ENCODE assay signal across 9 cellular contexts in the genomic region with DNA sequence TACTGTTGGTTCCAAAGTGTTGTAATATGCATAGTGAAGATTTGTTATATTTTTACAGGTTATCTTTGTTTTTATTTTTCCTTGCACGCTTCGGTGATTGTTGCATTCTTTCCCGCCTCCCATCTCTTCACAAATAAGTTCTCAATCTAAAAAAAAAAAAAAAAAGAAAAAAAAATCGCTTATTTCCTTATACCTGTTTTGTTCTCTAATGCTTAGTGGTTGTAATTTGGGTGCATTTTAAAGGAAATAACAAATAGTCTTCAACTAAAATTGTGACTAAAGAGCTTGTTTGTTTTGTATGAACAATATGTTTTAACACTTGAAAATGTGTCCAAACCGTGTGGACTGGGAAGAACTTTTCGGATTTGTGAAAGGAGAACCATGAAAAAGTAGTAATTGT. TPM values are rescaled to one million over a fixed set of nuclear protein-coding genes. Genes with fewer than 3 reads are reported as not detected.
DNase-seq lines count a peak whose midpoint lies in the region; ATAC-seq and TF ChIP-seq lines count a peak whose summit lies in the region.
"Had no signal": no experiment of that assay in that cellular context is flagged by ENCODE, and none has a peak within 500 bp of the region (broad histone marks: within the 10 kb centered on the region; RNA-seq: fewer than 3 reads in every experiment).

No MANE protein-coding gene starts in this region.

- H3K27me3 ChIP-seq in WERI-Rb-1 (ENCODE audit: insufficient read depth, low read depth, severe bottlenecking) (no peaks in the 10 kb centered on the region), gastroesophageal sphincter (no peaks in the 10 kb centered on the region), skeletal muscle tissue (ENCODE audit: control insufficient read depth in 3 of 3, insufficient read depth in 3 of 3, low read length in 3 of 3) (no peaks in the 10 kb centered on the region)

- no peaks in the 10 kb centered on the region for H3K9me3 ChIP-seq in WERI-Rb-1 (ENCODE audit: severe bottlenecking)
- H3K9me3 ChIP-seq in gastroesophageal sphincter = no peaks in the 10 kb centered on the region
- no peaks in the 10 kb centered on the region for H3K9me3 ChIP-seq in skeletal muscle tissue (ENCODE audit: control insufficient read depth in 3 of 3, low read length in 3 of 3)

- H3K36me3 ChIP-seq in WERI-Rb-1 (peaks cover 26% of the 10 kb centered on the region), gastroesophageal sphincter (no peaks in the 10 kb centered on the region), skeletal muscle tissue (ENCODE audit: control insufficient read depth in 3 of 3, insufficient read depth in 3 of 3, low read length in 3 of 3) (no peaks in the 10 kb centered on the region)

- no peak for TF ChIP-seq POLR2A in gastroesophageal sphincter (IDR thresholded peaks at IDR 0.05)

- peak overlapping the region; percentile 98 for H3K27ac ChIP-seq in WERI-Rb-1
- H3K27ac ChIP-seq in gastroesophageal sphincter = peak overlapping the region; percentile 95 to 100 (median 95)
- H3K27ac ChIP-seq in skeletal muscle tissue (ENCODE audit: low read depth, low read length) = peak overlapping the region; percentile 96

- no peak for ATAC-seq in gastroesophageal sphincter

- H3K4me1 ChIP-seq in gastroesophageal sphincter = peaks cover 15 to 65% (median 20%) of the 10 kb centered on the region in 3 donors
- peaks cover 18 to 30% (median 20%) of the 10 kb centered on the region in 3 donors for H3K4me1 ChIP-seq in skeletal muscle tissue (ENCODE audit: control insufficient read depth in 3 of 3, insufficient read depth in 3 of 3, low read length in 3 of 3)

- no peak for TF ChIP-seq EP300 in gastroesophageal sphincter (IDR thresholded peaks at IDR 0.05)

- POLR2A ChIA-PET in HEK293T (lab: Yijun Ruan, JAX) = interaction anchor here (0.9 to 3.2 kb wide), 3 partner anchors 8 to 968 kb away, joined by 3 to 22 read pairs (median 4); a partner anchor contains a TSS

- CTCF ChIA-PET in HEK293T (lab: Yijun Ruan, JAX) = no interaction called here

- 2 to 3% methylated on average over 6 of the region's 6 CpGs for WGBS in gastroesophageal sphincter (ENCODE audit: low coverage in 1 of 2), 2 donors

- no peak for DNase-seq in HEK293T (ENCODE audit: extremely low spot score)
- no peak for DNase-seq in WERI-Rb-1
- no peak for DNase-seq in RPMI8226
- no peak for DNase-seq in NCI-H2081 (lab: John Stamatoyannopoulos, UW)
- no peak for DNase-seq in stimulated activated CD4-positive, alpha-beta T cell treated with anti-CD3 and anti-CD28 coated beads, Interleukin-15, amount 100 ng/mL, for 24 hours
- no peak for DNase-seq in NK-92 treated with Interleukin-12 subunit alpha and Interleukin-12 subunit beta, amount 100 ng/mL, for 24 hours (lab: John Stamatoyannopoulos, UW)
- DNase-seq: cerebellar nuclear complex had no signal

- H3K4me3 ChIP-seq in WERI-Rb-1 (ENCODE audit: low read depth, low read length) = peak overlapping the region; percentile 99
- peak overlapping the region; percentile 63 to 75 for H3K4me3 ChIP-seq in gastroesophageal sphincter
- peak overlapping the region; percentile 91 to 93 (median 93) for H3K4me3 ChIP-seq in skeletal muscle tissue (ENCODE audit: low read length in 3 of 3)

- no peak for TF ChIP-seq CTCF in WERI-Rb-1 (IDR thresholded peaks at IDR 0.05; ENCODE audit: low read depth, low read length)
- no peak for TF ChIP-seq CTCF in gastroesophageal sphincter (IDR thresholded peaks at IDR 0.05)

- peak overlapping the region; percentile 97 to 98 (median 97) for H3K9ac ChIP-seq in skeletal muscle tissue (ENCODE audit: low read depth in 1 of 3, low read length in 3 of 3)

TF ChIP-seq in HEK293T, 16 proteins besides CTCF, POLR2A, EP300 and RAD21:
- TF ChIP-seq NFRKB (IDR thresholded peaks at IDR 0.05) = no peak
- no peak for TF ChIP-seq FOXA1 (IDR thresholded peaks at IDR 0.05)
- no peak for TF ChIP-seq BHLHE40 (IDR thresholded peaks at IDR 0.05; ENCODE audit: borderline replicate concordance)
- TF ChIP-seq SUZ12 (IDR thresholded peaks at IDR 0.05) = no peak
- no peak for TF ChIP-seq TARDBP (IDR thresholded peaks at IDR 0.05)
- no peak for TF ChIP-seq ARNT (IDR thresholded peaks at IDR 0.05)
- TF ChIP-seq ZNF384 (IDR thresholded peaks at IDR 0.05) = peak; percentile 55; the same call in 1 of the 2 replicates
- TF ChIP-seq HDGF (IDR thresholded peaks at IDR 0.05; ENCODE audit: borderline replicate concordance) = no peak
TF ChIP-seq in HEK293T: peak in this region for 1.

RNA-seq across cellular contexts. Expression of a gene that starts 1.5 kb away (rescaled TPM):
- total RNA-seq in gastroesophageal sphincter = 10 to 100 TPM; 68.7 to 98.5 (median 77.8) TPM
- total RNA-seq in skeletal muscle tissue = 90.8 TPM
